ENCODE assay signal across 12 cellular contexts in genomic region chr1:14804626-14805025, GRCh38.
DNase-seq lines count a peak whose midpoint lies in the region; ATAC-seq and TF ChIP-seq lines count a peak whose summit lies in the region.
"Had no signal": no experiment of that assay in that cellular context is flagged by ENCODE, and none has a peak within 500 bp of the region (broad histone marks: within the 10 kb centered on the region; RNA-seq: fewer than 3 reads in every experiment).

No MANE protein-coding gene starts in this region.

- intact Hi-C loops in left lung (cut with DNase I), result no loop called here

- DNase-seq in GDM1 (lab: John Stamatoyannopoulos, UW) (peak; percentile 47), HFF-Myc (ENCODE audit: extremely low read depth, low read depth) (no peak), kidney epithelial cell (ENCODE audit: low read depth) (no peak), left lung (no peak)
- DNase-seq: NCI-H2227 treated with DMSO at 0.1 percent for 48 hours, stomach had no signal

- H3K27ac ChIP-seq in VCaP (no peak overlapping the region), left lung (no peak overlapping the region)
- H3K27ac ChIP-seq: ascending aorta, esophagus muscularis mucosa, SK-N-MC, stomach had no signal

- H3K9me3 ChIP-seq in left lung, result peaks cover 0 to 28% of the 10 kb centered on the region in 2 donors

- H3K36me3 ChIP-seq in kidney epithelial cell (ENCODE audit: control insufficient read depth, insufficient read depth, low read length) (no peaks in the 10 kb centered on the region), left lung (no peaks in the 10 kb centered on the region)
- H3K36me3 ChIP-seq: ascending aorta, esophagus muscularis mucosa had no signal

- ATAC-seq in left lung (no peak), HG03139 (IDR thresholded peaks at IDR 0.05; ENCODE audit: unreplicated experiment) (no peak), GM19395 (IDR thresholded peaks at IDR 0.05; ENCODE audit: unreplicated experiment) (no peak)

- TF ChIP-seq CTCF in HFF-Myc (IDR thresholded peaks at IDR 0.05; ENCODE audit: low read depth, low read length, missing control alignments) (peak; percentile 43), VCaP (conservative IDR thresholded peaks at IDR 0.05) (peak; percentile 73), kidney epithelial cell (IDR thresholded peaks at IDR 0.05; ENCODE audit: insufficient read depth, low read length, poor library complexity, severe bottlenecking) (peak; percentile 41), left lung (IDR thresholded peaks at IDR 0.05) (no peak)

- no peaks in the 10 kb centered on the region for H3K4me1 ChIP-seq in left lung
- H3K4me1 ChIP-seq: ascending aorta, esophagus muscularis mucosa, stomach had no signal

- H3K27me3 ChIP-seq in kidney epithelial cell (ENCODE audit: control insufficient read depth, insufficient read depth, low read length), result no peaks in the 10 kb centered on the region
- no peaks in the 10 kb centered on the region for H3K27me3 ChIP-seq in left lung
- H3K27me3 ChIP-seq: ascending aorta, esophagus muscularis mucosa, stomach had no signal

- H3K4me3 ChIP-seq in HFF-Myc (replicated peaks; ENCODE audit: low read depth, low read length) (no peak overlapping the region), kidney epithelial cell (ENCODE audit: low read depth, low read length) (no peak overlapping the region), left lung (no peak overlapping the region)
- H3K4me3 ChIP-seq: ascending aorta, esophagus muscularis mucosa, SK-N-MC, stomach had no signal

Comparison
In these comparisons a context has a peak if more than half of its experiments do, and no peak if none do; other contexts are left out.
1. CTCF ChIP-seq: peak in HFF-Myc (single experiment), VCaP (single experiment) and kidney epithelial cell (single experiment); none in left lung (0 of 2).